ENCODE assay signal across 8 cellular contexts in the genomic region with DNA sequence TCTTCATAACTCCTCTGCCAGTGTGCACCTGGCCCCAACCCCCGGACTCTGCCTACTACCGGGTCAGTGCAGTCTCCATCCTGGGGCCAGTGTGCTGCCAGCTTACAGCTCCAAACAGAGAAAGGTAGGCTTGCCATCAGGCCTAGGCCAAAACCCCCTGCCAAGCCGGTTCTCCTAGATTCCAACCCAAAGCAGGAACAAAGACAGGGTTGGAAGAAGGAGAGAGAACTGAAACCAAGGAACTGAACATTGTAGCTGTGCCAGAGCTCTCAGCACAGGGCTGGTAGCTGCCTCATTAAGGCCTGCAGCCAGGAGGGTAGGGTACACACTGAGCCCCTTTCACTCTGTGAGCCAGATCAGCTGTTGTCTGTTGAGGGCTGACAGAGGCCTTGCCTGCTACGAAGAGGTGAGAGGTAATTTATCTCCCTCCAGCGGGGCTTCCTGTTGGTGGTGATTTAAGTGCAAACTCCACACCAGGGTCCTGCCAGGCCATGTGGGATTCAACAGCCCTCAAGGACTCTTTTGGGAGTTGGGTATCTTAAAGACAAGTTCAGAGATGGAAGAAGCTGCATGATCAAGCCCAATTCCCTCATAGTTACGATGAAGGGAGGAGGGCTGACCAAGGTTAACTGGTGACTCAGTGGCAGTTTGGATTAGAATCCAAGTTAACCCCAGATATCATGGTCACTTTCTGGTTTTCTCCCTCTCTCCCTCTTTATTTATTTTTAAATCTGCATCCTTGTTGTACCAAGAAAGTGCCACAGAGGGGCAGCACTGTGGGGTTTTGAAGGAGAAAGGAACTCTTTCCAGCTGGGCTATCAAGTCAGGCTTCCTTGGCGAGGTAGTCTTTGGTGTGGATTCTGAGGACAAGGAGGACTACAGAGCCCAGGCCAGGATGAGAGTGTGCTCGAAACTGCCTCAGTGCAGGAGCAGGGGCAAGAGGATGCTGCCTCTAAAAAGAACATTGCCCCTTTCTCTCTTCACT. TPM values are rescaled to one million over a fixed set of nuclear protein-coding genes. Genes with fewer than 3 reads are reported as not detected.
DNase-seq lines count a peak whose midpoint lies in the region; ATAC-seq, FAIRE-seq and TF ChIP-seq lines count a peak whose summit lies in the region.

No MANE protein-coding gene starts in this region.

- H3K9me3 ChIP-seq in endothelial cell of umbilical vein (replicated peaks; ENCODE audit: control insufficient read depth, insufficient read depth, low read length) (no peaks in the 10 kb centered on the region), Karpas-422 (ENCODE audit: low read length) (no peaks in the 10 kb centered on the region)

- no peaks in the 10 kb centered on the region for H3K9me3 Mint-ChIP-seq in nephron

- H2AFZ ChIP-seq in endothelial cell of umbilical vein (ENCODE audit: low read depth, low read length) (no peak overlapping the region), Karpas-422 (ENCODE audit: low read length) (no peak overlapping the region)

- intact Hi-C loops in endothelial cell of umbilical vein (cut with micrococcal nuclease), result loop anchor here (1.0 to 10.0 kb wide), 5 partner anchors 49 to 687 kb away; no protein-coding TSS in a partner anchor

- no peak overlapping the region for H3K4me3 Mint-ChIP-seq in nephron

- peak; percentile 61 for DNase-seq in COLO829 (ENCODE audit: low spot score)
- DNase-seq in NCI-H82 (lab: John Stamatoyannopoulos, UW), result peak; percentile 59
- DNase-seq in endothelial cell of umbilical vein (ENCODE audit: low read depth, low spot score), result peak; percentile 59
- no peak for DNase-seq in activated naive CD4-positive, alpha-beta T cell treated with anti-CD3 and anti-CD28 coated beads, Interleukin-2, amount 50 U/mL, for 16 hours
- DNase-seq in Karpas-422, result no peak

- CTCF ChIA-PET in endothelial cell of umbilical vein (lab: Charles Lee), result interaction anchor here (0.6 to 8.4 kb wide), 21 partner anchors 9 to 150 kb away, joined by 3 to 117 read pairs (median 5); no protein-coding TSS in a partner anchor

- H3K4me1 ChIP-seq in endothelial cell of umbilical vein (ENCODE audit: control insufficient read depth, extremely low read depth, insufficient read depth, low read length), result peaks cover 9% of the 10 kb centered on the region
- H3K4me1 ChIP-seq in Karpas-422 (ENCODE audit: low read length), result no peaks in the 10 kb centered on the region

- ATAC-seq in HG03378 (IDR thresholded peaks at IDR 0.05; ENCODE audit: unreplicated experiment), result no peak
- no peak for ATAC-seq in HG02588 (IDR thresholded peaks at IDR 0.05; ENCODE audit: unreplicated experiment)

- H3K79me2 ChIP-seq in endothelial cell of umbilical vein (ENCODE audit: control insufficient read depth, insufficient read depth, low read length) (no peaks in the 10 kb centered on the region), Karpas-422 (ENCODE audit: low read length) (no peaks in the 10 kb centered on the region)

- H3K27me3 ChIP-seq in endothelial cell of umbilical vein (ENCODE audit: control insufficient read depth in 2 of 2, insufficient read depth in 2 of 2, low read length in 2 of 2) (no peaks in the 10 kb centered on the region), Karpas-422 (ENCODE audit: low read length) (no peaks in the 10 kb centered on the region)

- POLR2A ChIA-PET in endothelial cell of umbilical vein (lab: Charles Lee), result no interaction called here

- H4K20me1 ChIP-seq in endothelial cell of umbilical vein (replicated peaks; ENCODE audit: control insufficient read depth, extremely low read depth, insufficient read depth, low read length) (no peaks in the 10 kb centered on the region), Karpas-422 (ENCODE audit: insufficient read depth, low read depth, low read length) (no peaks in the 10 kb centered on the region)

- dilution Hi-C loops in endothelial cell of umbilical vein (cut with MboI; ENCODE audit: extremely low pct_ligation_motif_present, low sequenced_read_pairs), result no loop called here

- peaks cover 6% of the 10 kb centered on the region for H3K27me3 Mint-ChIP-seq in nephron (ENCODE audit: low read depth)

- TF ChIP-seq POLR2A in endothelial cell of umbilical vein (IDR thresholded peaks at IDR 0.05; ENCODE audit: low read depth, low read length), result no peak

- H3K27ac Mint-ChIP-seq in nephron, result peak overlapping the region in 1 of 3 experiments; percentile 21

- H3K4me2 ChIP-seq in endothelial cell of umbilical vein (ENCODE audit: insufficient read depth, low read length), result no peak overlapping the region
- no peak overlapping the region for H3K4me2 ChIP-seq in Karpas-422 (ENCODE audit: low read depth, low read length, poor library complexity, severe bottlenecking)

- peaks cover 52% of the 10 kb centered on the region for H3K4me1 Mint-ChIP-seq in nephron

- no peaks in the 10 kb centered on the region for H3K9me2 ChIP-seq in Karpas-422 (replicated peaks; ENCODE audit: insufficient read depth, low read length)

- H3K36me3 ChIP-seq in endothelial cell of umbilical vein (ENCODE audit: control insufficient read depth in 2 of 2, extremely low read depth in 1 of 2, insufficient read depth in 2 of 2, low read length in 2 of 2) (peaks cover 5 to 29% of the 10 kb centered on the region in 2 experiments), Karpas-422 (ENCODE audit: insufficient read depth, low read length) (no peaks in the 10 kb centered on the region)

- no TSS peak for BruUV-seq in endothelial cell of umbilical vein (replicated peaks; lab: Mats Ljungman, UMichigan)

- H3K9ac ChIP-seq in endothelial cell of umbilical vein (replicated peaks; ENCODE audit: extremely low read depth, insufficient read depth, low read length) (no peak overlapping the region), Karpas-422 (ENCODE audit: low read length) (no peak overlapping the region)

- no peaks in the 10 kb centered on the region for H3K36me3 Mint-ChIP-seq in nephron (ENCODE audit: low read depth)

- H3K4me3 ChIP-seq in endothelial cell of umbilical vein (replicated peaks in 1 of 3; ENCODE audit: insufficient read depth in 1 of 3, low read depth in 1 of 3, low read length in 3 of 3) (no peak overlapping the region), Karpas-422 (ENCODE audit: low read length) (no peak overlapping the region)

- H3K27ac ChIP-seq in endothelial cell of umbilical vein (ENCODE audit: insufficient read depth, low read depth, low read length) (no peak overlapping the region), Karpas-422 (ENCODE audit: low read length) (no peak overlapping the region)

- FAIRE-seq in endothelial cell of umbilical vein (lab: Jason Lieb, UNC), result peak; percentile 80

- TF ChIP-seq CTCF in endothelial cell of umbilical vein (IDR thresholded peaks at IDR 0.05; ENCODE audit: extremely low read depth in 1 of 2, insufficient read depth in 1 of 2, low read depth in 1 of 2, low read length in 2 of 2), result peak; percentile 43 to 45
- TF ChIP-seq CTCF in nephron (IDR thresholded peaks at IDR 0.05; ENCODE audit: unreplicated experiment in 3 of 3), result peak; percentile 31 to 56 (median 40)

- no peaks in the 10 kb centered on the region for H3K9me1 ChIP-seq in endothelial cell of umbilical vein (replicated peaks; ENCODE audit: control insufficient read depth, extremely low read depth, insufficient read depth, low read length)

TF ChIP-seq in endothelial cell of umbilical vein, 7 proteins besides CTCF, POLR2A, EP300 and RAD21:
- no peak for TF ChIP-seq POLR2AphosphoS5 (IDR thresholded peaks at IDR 0.05; ENCODE audit: insufficient read depth, low read depth, low read length)
- no peak for TF ChIP-seq JUN (IDR thresholded peaks at IDR 0.05; ENCODE audit: borderline replicate concordance, insufficient read depth, insufficient read length, low read depth)

RNA-seq across cellular contexts. Expression of a gene that starts 48.1 kb away (rescaled TPM):
- 38.4 and 40.3 TPM in 2 replicates for total RNA-seq in endothelial cell of umbilical vein
- 7.4 and 9.3 TPM in 2 replicates for polyA plus RNA-seq in endothelial cell of umbilical vein
- polyA plus RNA-seq in endothelial cell of umbilical vein (2011; cell fraction: cytosol; rRNA removed), result 11.1 and 11.5 TPM in 2 replicates
- 36.8 and 46.0 TPM in 2 replicates for polyA plus RNA-seq in endothelial cell of umbilical vein (2011; cell fraction: nucleus; rRNA removed)
- 24.4 and 24.8 TPM in 2 replicates for polyA plus RNA-seq in endothelial cell of umbilical vein (2012)
- polyA minus RNA-seq in endothelial cell of umbilical vein, result 13.8 and 15.4 TPM in 2 replicates
- not detected for polyA minus RNA-seq in endothelial cell of umbilical vein (2011; cell fraction: cytosol; rRNA and poly(A)+ RNA removed)
- polyA minus RNA-seq in endothelial cell of umbilical vein (2011; cell fraction: nucleus; rRNA and poly(A)+ RNA removed), result 29.1 and 45.9 TPM in 2 replicates
- 2.3 and 4.2 TPM in 2 replicates for total RNA-seq in Karpas-422 (2014; rRNA removed; shearing (Covaris generic); ENCODE audit: low replicate concordance)

Comparison
In these comparisons a context has a peak if more than half of its experiments do, and no peak if none do; other contexts are left out.
1. DNase-seq: peak in COLO829 (single experiment), NCI-H82 (single experiment) and endothelial cell of umbilical vein (single experiment); none in activated naive CD4-positive, alpha-beta T cell treated with anti-CD3 and anti-CD28 coated beads, Interleukin-2, amount 50 U/mL, for 16 hours (single experiment) and Karpas-422 (single experiment).